Comparison of ENCODE assay signal across 10 cellular contexts in genomic region chr11:8384199-8384821, GRCh38.
A peak's percentile ranks its signal among the peaks of the same experiment; 100 is the strongest.
DNase-seq lines count a peak whose midpoint lies in the region; ATAC-seq and TF ChIP-seq lines count a peak whose summit lies in the region.
"Had no signal": no experiment of that assay in that cellular context is flagged by ENCODE, and none has a peak within 500 bp of the region (broad histone marks: within the 10 kb centered on the region; RNA-seq: fewer than 3 reads in every experiment).

No MANE protein-coding gene starts in this region.

- in situ Hi-C loops in G401 (cut with HindIII; ENCODE audit: low sequenced_read_pairs): no loop called here

- no peak overlapping the region for H3K27ac ChIP-seq in lower lobe of right lung
- H3K27ac ChIP-seq: tibial artery had no signal

- H3K4me3 ChIP-seq in adipocyte (ENCODE audit: low read length) (peak overlapping the region; percentile 45), lower lobe of right lung (no peak overlapping the region)
- H3K4me3 ChIP-seq: tibial artery had no signal

- intact Hi-C loops in lower lobe of right lung (cut with DNase I): no loop called here

- peak; percentile 85 for DNase-seq in A172 (ENCODE audit: low spot score)
- DNase-seq in H4 (ENCODE audit: low spot score): peak; percentile 91
- DNase-seq in adipocyte (ENCODE audit: low read depth): peak; percentile 32
- DNase-seq in lower lobe of right lung: peak; percentile 67
- DNase-seq in G401 (ENCODE audit: low spot score): no peak
- DNase-seq in NCI-H128 (lab: John Stamatoyannopoulos, UW; ENCODE audit: unreplicated experiment): no peak
- no peak for DNase-seq in stimulated activated CD4-positive, alpha-beta T cell treated with anti-CD3 and anti-CD28 coated beads, Interleukin-2, amount 100 ng/mL, for 24 hours
- DNase-seq: activated CD4-positive, alpha-beta T cell treated with anti-CD3 and anti-CD28 coated beads, Interleukin-2, amount 10 ng/mL, durations not matched to agents 24 days and 14 days; tibial artery had no signal

- no peaks in the 10 kb centered on the region for H3K36me3 ChIP-seq in adipocyte (ENCODE audit: control insufficient read depth, insufficient read depth, low read length, severe bottlenecking)
- H3K36me3 ChIP-seq in lower lobe of right lung: no peaks in the 10 kb centered on the region
- H3K36me3 ChIP-seq: tibial artery had no signal

- peaks cover 3% of the 10 kb centered on the region for H3K4me1 ChIP-seq in adipocyte (ENCODE audit: control insufficient read depth, insufficient read depth, low read length)
- H3K4me1 ChIP-seq in lower lobe of right lung: peaks cover 4% of the 10 kb centered on the region

- ATAC-seq in lower lobe of right lung: peak; percentile 80 to 92
- no peak for ATAC-seq in HG03196 (IDR thresholded peaks at IDR 0.05; ENCODE audit: unreplicated experiment)

- H3K9me3 ChIP-seq in adipocyte (ENCODE audit: control insufficient read depth, low read length) (no peaks in the 10 kb centered on the region), lower lobe of right lung (no peaks in the 10 kb centered on the region)
- H3K9me3 ChIP-seq: tibial artery had no signal

- no peak overlapping the region for H3K9ac ChIP-seq in adipocyte (ENCODE audit: low read length)

- TF ChIP-seq CTCF in lower lobe of right lung (IDR thresholded peaks at IDR 0.05): no peak

- H3K27me3 ChIP-seq in adipocyte (replicated peaks; ENCODE audit: control insufficient read depth, insufficient read depth, low read length) (peaks cover 17% of the 10 kb centered on the region), lower lobe of right lung (ENCODE audit: low read depth) (no peaks in the 10 kb centered on the region)
- H3K27me3 ChIP-seq: tibial artery had no signal

Comparison
In these comparisons a context has a peak if more than half of its experiments do, and no peak if none do; other contexts are left out.
1. DNase-seq: peak in A172 (single experiment), H4 (single experiment), adipocyte (single experiment) and lower lobe of right lung (single experiment); none in G401 (single experiment), NCI-H128 (single experiment) and stimulated activated CD4-positive, alpha-beta T cell treated with anti-CD3 and anti-CD28 coated beads, Interleukin-2, amount 100 ng/mL, for 24 hours (0 of 2).